38 cellular contexts compared by ENCODE assay signal in the genomic region with DNA sequence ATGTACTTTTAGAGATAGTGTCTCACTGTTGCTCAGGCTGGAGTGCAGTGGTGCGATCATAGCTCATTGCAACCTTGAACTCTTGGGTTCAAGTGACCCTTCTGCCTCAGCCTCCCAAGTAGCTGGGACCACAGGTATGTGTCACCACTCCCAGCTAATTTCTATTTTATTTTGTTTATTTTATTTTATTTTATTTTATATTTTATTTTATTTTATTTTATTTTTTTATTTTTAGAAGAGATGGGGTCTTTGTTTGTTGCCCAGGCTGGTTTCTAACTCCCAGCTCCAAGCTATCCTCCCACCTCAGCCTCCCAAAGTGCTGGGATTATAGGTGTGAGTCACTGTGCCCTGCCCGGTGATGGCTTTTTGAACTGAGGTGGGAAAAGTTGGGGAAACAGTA. TPM values are rescaled to one million over a fixed set of nuclear protein-coding genes. Genes with fewer than 3 reads are reported as not detected.
"Had no signal": no experiment of that assay in that cellular context is flagged by ENCODE, and none has a peak within 500 bp of the region (broad histone marks: within the 10 kb centered on the region; RNA-seq: fewer than 3 reads in every experiment).

No MANE protein-coding gene starts in this region.

- H3K36me3 Mint-ChIP-seq: activated naive CD4-positive, alpha-beta T cell treated with anti-CD3 and anti-CD28 coated beads, Interleukin-2, amount 10 ng/mL, durations not matched to agents 7 days and 5 days; activated naive CD8-positive, alpha-beta T cell treated with anti-CD3 and anti-CD28 coated beads for 36 hours; activated naive CD8-positive, alpha-beta T cell treated with anti-CD3 and anti-CD28 coated beads, Interleukin-2, amount 10 ng/mL, durations not matched to agents 7 days and 5 days; brain had no signal

- ATAC-seq: activated naive CD4-positive, alpha-beta T cell treated with anti-CD3 and anti-CD28 coated beads, Interleukin-2, amount 50 U/mL, for 72 hours; activated naive CD8-positive, alpha-beta T cell treated with anti-CD3 and anti-CD28 coated beads, Interleukin-2, amount 50 U/mL, for 24 hours; activated T-cell treated with anti-CD3 and anti-CD28 coated beads, Interleukin-2, amount 50 U/mL, for 4 hours; activated T-cell treated with anti-CD3 and anti-CD28 coated beads, Interleukin-2, amount 50 U/mL, for 72 hours; activated T-helper 17 cell treated with anti-CD3 and anti-CD28 coated beads, Interleukin-2, amount 50 U/mL, for 72 hours; body of pancreas had no signal

- H3K4me1 Mint-ChIP-seq: activated naive CD4-positive, alpha-beta T cell treated with anti-CD3 and anti-CD28 coated beads, Interleukin-2, amount 10 ng/mL, durations not matched to agents 7 days and 5 days; activated naive CD4-positive, alpha-beta T cell treated with anti-CD3 and anti-CD28 coated beads, Interleukin-2, amount 50 U/mL, for 24 hours; activated naive CD8-positive, alpha-beta T cell treated with anti-CD3 and anti-CD28 coated beads for 36 hours; activated naive CD8-positive, alpha-beta T cell treated with anti-CD3 and anti-CD28 coated beads, Interleukin-2, amount 10 ng/mL, durations not matched to agents 7 days and 5 days; activated naive CD8-positive, alpha-beta T cell treated with anti-CD3 and anti-CD28 coated beads, Interleukin-2, amount 50 U/mL, for 24 hours; activated T-helper 17 cell treated with anti-CD3 and anti-CD28 coated beads, Interleukin-2, amount 50 U/mL, for 72 hours; brain; central memory CD8-positive, alpha-beta T cell had no signal

- H3K4me3 Mint-ChIP-seq: activated naive CD4-positive, alpha-beta T cell treated with anti-CD3 and anti-CD28 coated beads for 36 hours; activated naive CD4-positive, alpha-beta T cell treated with anti-CD3 and anti-CD28 coated beads, Interleukin-2, amount 10 ng/mL, durations not matched to agents 7 days and 5 days; activated naive CD4-positive, alpha-beta T cell treated with anti-CD3 and anti-CD28 coated beads, Interleukin-2, amount 50 U/mL, for 24 hours; activated naive CD8-positive, alpha-beta T cell; activated naive CD8-positive, alpha-beta T cell treated with anti-CD3 and anti-CD28 coated beads for 36 hours; activated naive CD8-positive, alpha-beta T cell treated with anti-CD3 and anti-CD28 coated beads, Interleukin-2, amount 10 ng/mL, durations not matched to agents 7 days and 5 days; activated naive CD8-positive, alpha-beta T cell treated with anti-CD3 and anti-CD28 coated beads, Interleukin-2, amount 50 U/mL, for 24 hours; activated T-cell treated with anti-CD3 and anti-CD28 coated beads, Interleukin-2, amount 50 U/mL, for 24 hours; activated T-cell treated with anti-CD3 and anti-CD28 coated beads, Interleukin-2, amount 50 U/mL, for 4 hours; activated T-cell treated with anti-CD3 and anti-CD28 coated beads, Interleukin-2, amount 50 U/mL, for 72 hours; activated T-helper 1 cell treated with anti-CD3 and anti-CD28 coated beads, Interleukin-12 subunit alpha, Interleukin-12 subunit beta, Interleukin-2, Interleukin-4 antibody, amounts not matched to agents 30 ng/mL and 10 ng/mL and 1 ng/mL, durations not matched to agents 14 hours and 24 hours and 36 hours; activated T-helper 17 cell treated with anti-CD3 and anti-CD28 coated beads, Interleukin-2, amount 50 U/mL, for 72 hours; brain; central memory CD8-positive, alpha-beta T cell had no signal

- H3K9me3 Mint-ChIP-seq: activated naive CD4-positive, alpha-beta T cell treated with anti-CD3 and anti-CD28 coated beads, Interleukin-2, amount 10 ng/mL, durations not matched to agents 7 days and 5 days; activated naive CD8-positive, alpha-beta T cell treated with anti-CD3 and anti-CD28 coated beads, Interleukin-2, amount 50 U/mL, for 24 hours; activated T-cell treated with anti-CD3 and anti-CD28 coated beads, Interleukin-2, amount 50 U/mL, for 24 hours; activated T-helper 17 cell treated with anti-CD3 and anti-CD28 coated beads, Interleukin-2, amount 50 U/mL, for 72 hours; activated T-helper 2 cell treated with anti-CD3 and anti-CD28 coated beads, Interferon-gamma antibody, Interleukin-2, Interleukin-4, amounts not matched to agents 10 μg/mL and 5 μg/mL and 100 μg/mL, durations not matched to agents 14 hours and 24 hours and 36 hours had no signal

- DNase-seq: activated effector memory CD4-positive, alpha-beta T cell treated with anti-CD3 and anti-CD28 coated beads, Interleukin-2, amount 50 U/mL, for 16 hours; activated effector memory CD4-positive, alpha-beta T cell treated with Interleukin-2 at 50 U/mL for 16 hours; activated gamma-delta T cell; activated gamma-delta T cell treated with Interleukin-2 at 50 U/mL for 16 hours; activated naive CD4-positive, alpha-beta T cell; activated naive CD4-positive, alpha-beta T cell treated with anti-CD3 and anti-CD28 coated beads for 36 hours; activated naive CD4-positive, alpha-beta T cell treated with anti-CD3 and anti-CD28 coated beads, Interleukin-2, amount 10 ng/mL, durations not matched to agents 7 days and 5 days; activated naive CD4-positive, alpha-beta T cell treated with anti-CD3 and anti-CD28 coated beads, Interleukin-2, amount 50 U/mL, for 16 hours; activated naive CD4-positive, alpha-beta T cell treated with Interleukin-2 at 50 U/mL for 16 hours; activated naive CD8-positive, alpha-beta T cell treated with anti-CD3 and anti-CD28 coated beads for 36 hours; activated naive CD8-positive, alpha-beta T cell treated with anti-CD3 and anti-CD28 coated beads, Interleukin-2, amount 10 ng/mL, durations not matched to agents 7 days and 5 days; activated naive CD8-positive, alpha-beta T cell treated with anti-CD3 and anti-CD28 coated beads, Interleukin-2, amount 50 U/mL, for 24 hours; activated T-cell treated with anti-CD3 and anti-CD28 coated beads, Interleukin-2, amount 50 U/mL, for 24 hours; activated T-cell treated with anti-CD3 and anti-CD28 coated beads, Interleukin-2, amount 50 U/mL, for 4 hours; activated T-cell treated with anti-CD3 and anti-CD28 coated beads, Interleukin-2, amount 50 U/mL, for 48 hours; activated T-cell treated with anti-CD3 and anti-CD28 coated beads, Interleukin-2, amount 50 U/mL, for 72 hours; adrenal gland; amniotic stem cell; amygdala; anterior cingulate cortex; aorta; body of pancreas; brain microvascular endothelial cell; caudate nucleus; central memory CD4-positive, alpha-beta T cell; cerebellar nuclear complex had no signal

- H3K27ac Mint-ChIP-seq: activated naive CD4-positive, alpha-beta T cell treated with anti-CD3 and anti-CD28 coated beads for 36 hours; activated naive CD4-positive, alpha-beta T cell treated with anti-CD3 and anti-CD28 coated beads, Interleukin-2, amount 10 ng/mL, durations not matched to agents 7 days and 5 days; activated naive CD4-positive, alpha-beta T cell treated with anti-CD3 and anti-CD28 coated beads, Interleukin-2, amount 50 U/mL, for 24 hours; activated naive CD4-positive, alpha-beta T cell treated with anti-CD3 and anti-CD28 coated beads, Interleukin-2, amount 50 U/mL, for 72 hours; activated naive CD8-positive, alpha-beta T cell; activated naive CD8-positive, alpha-beta T cell treated with anti-CD3 and anti-CD28 coated beads for 36 hours; activated naive CD8-positive, alpha-beta T cell treated with anti-CD3 and anti-CD28 coated beads, Interleukin-2, amount 10 ng/mL, durations not matched to agents 7 days and 5 days; activated naive CD8-positive, alpha-beta T cell treated with anti-CD3 and anti-CD28 coated beads, Interleukin-2, amount 50 U/mL, for 24 hours; activated T-cell treated with anti-CD3 and anti-CD28 coated beads, Interleukin-2, amount 50 U/mL, for 24 hours; activated T-cell treated with anti-CD3 and anti-CD28 coated beads, Interleukin-2, amount 50 U/mL, for 72 hours; activated T-helper 1 cell treated with anti-CD3 and anti-CD28 coated beads, Interleukin-12 subunit alpha, Interleukin-12 subunit beta, Interleukin-2, Interleukin-4 antibody, amounts not matched to agents 30 ng/mL and 10 ng/mL and 1 ng/mL, durations not matched to agents 14 hours and 24 hours and 36 hours; activated T-helper 17 cell treated with anti-CD3 and anti-CD28 coated beads, Interleukin-2, amount 50 U/mL, for 72 hours; activated T-helper 2 cell treated with anti-CD3 and anti-CD28 coated beads, Interferon-gamma antibody, Interleukin-2, Interleukin-4, amounts not matched to agents 10 μg/mL and 5 μg/mL and 100 μg/mL, durations not matched to agents 14 hours and 24 hours and 36 hours; brain had no signal

- H3K27me3 Mint-ChIP-seq: activated naive CD4-positive, alpha-beta T cell treated with anti-CD3 and anti-CD28 coated beads, Interleukin-2, amount 10 ng/mL, durations not matched to agents 7 days and 5 days had no signal

RNA-seq across cellular contexts. Expression of gene HS3ST4, which starts 35.1 kb away (rescaled TPM):
- total RNA-seq: activated naive CD4-positive, alpha-beta T cell treated with anti-CD3 and anti-CD28 coated beads for 36 hours; activated naive CD4-positive, alpha-beta T cell treated with anti-CD3 and anti-CD28 coated beads, Interleukin-2, amount 50 U/mL, for 72 hours; activated naive CD8-positive, alpha-beta T cell treated with anti-CD3 and anti-CD28 coated beads for 36 hours; activated naive CD8-positive, alpha-beta T cell treated with anti-CD3 and anti-CD28 coated beads, Interleukin-2, amount 10 ng/mL, durations not matched to agents 7 days and 5 days; activated T-cell treated with anti-CD3 and anti-CD28 coated beads, Interleukin-2, amount 50 U/mL, for 4 hours; activated T-cell treated with anti-CD3 and anti-CD28 coated beads, Interleukin-2, amount 50 U/mL, for 72 hours; activated T-helper 1 cell treated with anti-CD3 and anti-CD28 coated beads, Interleukin-12 subunit alpha, Interleukin-12 subunit beta, Interleukin-2, Interleukin-4 antibody, amounts not matched to agents 30 ng/mL and 10 ng/mL and 1 ng/mL, durations not matched to agents 14 hours and 24 hours and 36 hours; activated T-helper 17 cell treated with anti-CD3 and anti-CD28 coated beads, Interleukin-2, amount 50 U/mL, for 72 hours; activated T-helper 2 cell treated with anti-CD3 and anti-CD28 coated beads, Interferon-gamma antibody, Interleukin-2, Interleukin-4, amounts not matched to agents 10 μg/mL and 5 μg/mL and 100 μg/mL, durations not matched to agents 14 hours and 24 hours and 36 hours; aorta; ascending aorta; body of pancreas; bronchial epithelial cell; cardiac septum; chondrocyte had no signal
